11 cellular contexts compared by ENCODE assay signal in genomic region chr21:41684381-41685245, GRCh38.
DNase-seq lines count a peak whose midpoint lies in the region; TF ChIP-seq lines count a peak whose summit lies in the region.
"Had no signal": no experiment of that assay in that cellular context is flagged by ENCODE, and none has a peak within 500 bp of the region (broad histone marks: within the 10 kb centered on the region; RNA-seq: fewer than 3 reads in every experiment).

No MANE protein-coding gene starts in this region.

- no peaks in the 10 kb centered on the region for H3K36me3 ChIP-seq in MG63

- no peak for TF ChIP-seq CTCF in AG04450 (IDR thresholded peaks at IDR 0.05; ENCODE audit: low read depth, low read length)
- TF ChIP-seq CTCF in epithelial cell of esophagus (IDR thresholded peaks at IDR 0.05; ENCODE audit: insufficient read depth, low read depth, low read length, missing control alignments): no peak

- CTCF ChIA-PET in AG04450 (lab: Charles Lee): interaction anchor here (0.6 to 1.3 kb wide), 2 partner anchors 10 to 41 kb away, joined by 4 to 5 read pairs; no protein-coding TSS in a partner anchor

- intact Hi-C loops in posterior vena cava (cut with DNase I): loop anchor here in 1 of 2 donors (1.0 kb wide), 1 partner anchor 44 kb away; no protein-coding TSS in a partner anchor

- H3K9me3 ChIP-seq in AG04450 (ENCODE audit: control insufficient read depth, insufficient read depth, low read length) (no peaks in the 10 kb centered on the region; the same call in 1 of the 2 replicates), MG63 (no peaks in the 10 kb centered on the region)

- no peak overlapping the region for H3K4me3 ChIP-seq in AG04450 (ENCODE audit: low read depth, low read length)
- no peak overlapping the region for H3K4me3 ChIP-seq in MG63
- no peak overlapping the region for H3K4me3 ChIP-seq in epithelial cell of esophagus (ENCODE audit: low read length)

- H3K27me3 ChIP-seq in AG04450 (ENCODE audit: control insufficient read depth, insufficient read depth, low read length): peaks cover 16% of the 10 kb centered on the region
- H3K27me3 ChIP-seq in MG63: no peaks in the 10 kb centered on the region

- H3K27ac ChIP-seq in AG04450 (ENCODE audit: low read depth, low read length): no peak overlapping the region

- peak; percentile 13 for DNase-seq in AG04450 (ENCODE audit: low read depth, low spot score)
- peak; percentile 51 for DNase-seq in MG63
- peak; percentile 88 for DNase-seq in epithelial cell of esophagus (ENCODE audit: low read depth)
- DNase-seq in myocyte (ENCODE audit: low read depth): peak; percentile 72
- no peak for DNase-seq in activated gamma-delta T cell (lab: John Stamatoyannopoulos, UW)
- no peak for DNase-seq in NCI-H2171 treated with DMSO at 0.1 percent for 48 hours (lab: John Stamatoyannopoulos, UW)
- no peak for DNase-seq in NCI-H2107 (lab: John Stamatoyannopoulos, UW)
- DNase-seq in posterior vena cava (ENCODE audit: low spot score): no peak
- DNase-seq: activated naive CD8-positive, alpha-beta T cell treated with anti-CD3 and anti-CD28 coated beads, Interleukin-2, amount 10 ng/mL, durations not matched to agents 7 days and 5 days; NCI-H524; occipital lobe had no signal

- POLR2A ChIA-PET in AG04450 (lab: Yijun Ruan, JAX): interaction anchor here (0.7 to 0.8 kb wide), 3 partner anchors 54 to 316 kb away, joined by 4 to 16 read pairs (median 7); no protein-coding TSS in a partner anchor

Comparison
In these comparisons a context has a peak if more than half of its experiments do, and no peak if none do; other contexts are left out.
1. DNase-seq: peak in AG04450 (single experiment), MG63 (single experiment), epithelial cell of esophagus (single experiment) and myocyte (single experiment); none in activated gamma-delta T cell (single experiment), NCI-H2171 treated with DMSO at 0.1 percent for 48 hours (single experiment), NCI-H2107 (single experiment) and posterior vena cava (single experiment).